ENCODE assay signal across 9 cellular contexts in genomic region chr3:152071924-152072323, GRCh38.
A peak's percentile ranks its signal among the peaks of the same experiment; 100 is the strongest.
DNase-seq lines count a peak whose midpoint lies in the region; ATAC-seq and TF ChIP-seq lines count a peak whose summit lies in the region.
"Had no signal": no experiment of that assay in that cellular context is flagged by ENCODE, and none has a peak within 500 bp of the region (broad histone marks: within the 10 kb centered on the region; RNA-seq: fewer than 3 reads in every experiment).

No MANE protein-coding gene starts in this region.

- H3K27me3 ChIP-seq in fibroblast of lung (ENCODE audit: control insufficient read depth, insufficient read depth, low read length): no peaks in the 10 kb centered on the region
- H3K27me3 ChIP-seq in prostate gland (replicated peaks; ENCODE audit: insufficient read depth): no peaks in the 10 kb centered on the region
- H3K27me3 ChIP-seq: BLaER1 had no signal

- CTCF ChIA-PET in HEK293 (lab: Yijun Ruan, JAX) (interaction anchor here (0.5 to 2.3 kb wide), 18 partner anchors 10 to 400 kb away, joined by 3 to 7 read pairs (median 4); no protein-coding TSS in a partner anchor), RWPE1 (lab: Yijun Ruan, JAX) (interaction anchor here (0.6 to 1.6 kb wide), 6 partner anchors 32 to 400 kb away, joined by 3 to 5 read pairs (median 3); no protein-coding TSS in a partner anchor)

- intact Hi-C loops in prostate gland (cut with DNase I): loop anchor here (2.0 to 10.0 kb wide), 2 partner anchors 193 to 399 kb away; partner anchors contain the start of gene MBNL1

- ATAC-seq in HG03196 (IDR thresholded peaks at IDR 0.05; ENCODE audit: unreplicated experiment): no peak

- H3K4me3 ChIP-seq in HEK293 (ENCODE audit: low read depth, low read length): no peak overlapping the region
- no peak overlapping the region for H3K4me3 ChIP-seq in fibroblast of lung (replicated peaks in 1 of 4; ENCODE audit: control extremely low read depth in 1 of 4, insufficient read depth in 1 of 4, low read depth in 3 of 4, low read length in 4 of 4)
- no peak overlapping the region for H3K4me3 ChIP-seq in prostate gland
- H3K4me3 ChIP-seq: BLaER1 had no signal

- no peaks in the 10 kb centered on the region for H3K36me3 ChIP-seq in HEK293 (ENCODE audit: control insufficient read depth in 2 of 2, insufficient read depth in 1 of 2, low read length in 2 of 2)
- H3K36me3 ChIP-seq in fibroblast of lung (ENCODE audit: control insufficient read depth, insufficient read depth, low read length): no peaks in the 10 kb centered on the region
- H3K36me3 ChIP-seq in prostate gland: no peaks in the 10 kb centered on the region
- H3K36me3 ChIP-seq: BLaER1 had no signal

- no peaks in the 10 kb centered on the region for H3K79me2 ChIP-seq in fibroblast of lung (ENCODE audit: control insufficient read depth, insufficient read depth, low read length)

- no peak overlapping the region for H2AFZ ChIP-seq in fibroblast of lung (ENCODE audit: low read length)

- no peak overlapping the region for H3K4me2 ChIP-seq in fibroblast of lung (ENCODE audit: extremely low read depth, insufficient read depth, low read length)
- H3K4me2 ChIP-seq: BLaER1 had no signal

- TF ChIP-seq CTCF in HEK293 (tag by site-specific recombination; IDR thresholded peaks at IDR 0.05) (no peak), RWPE1 (conservative IDR thresholded peaks at IDR 0.05; ENCODE audit: low read depth) (peak; percentile 35), fibroblast of lung (conservative IDR thresholded peaks at IDR 0.05 in 1 of 2, IDR thresholded peaks at IDR 0.05 in 1 of 2; ENCODE audit: low read depth in 1 of 2, low read length in 2 of 2) (peak; percentile 32 to 57), prostate gland (IDR thresholded peaks at IDR 0.05) (peak in 3 of 4 experiments; percentile 28 to 49 (median 37))

- no peak for TF ChIP-seq POLR2A in prostate gland (IDR thresholded peaks at IDR 0.05)

- POLR2A ChIA-PET in HEK293 (lab: Yijun Ruan, JAX) (no interaction called here), RWPE1 (lab: Yijun Ruan, JAX; ENCODE audit: low non-redundant PET) (no interaction called here)

- 59% methylated on average over 1 of the region's 1 CpG for WGBS in prostate gland

- no peaks in the 10 kb centered on the region for H3K4me1 ChIP-seq in HEK293 (ENCODE audit: control insufficient read depth, insufficient read depth, low read length)
- no peaks in the 10 kb centered on the region for H3K4me1 ChIP-seq in fibroblast of lung (ENCODE audit: control insufficient read depth, extremely low read depth, insufficient read depth, low read length)
- H3K4me1 ChIP-seq in prostate gland (replicated peaks): no peaks in the 10 kb centered on the region
- H3K4me1 ChIP-seq: BLaER1 had no signal

- H3K27ac ChIP-seq in HEK293 (ENCODE audit: extremely low read depth, low read depth, low read length): no peak overlapping the region
- no peak overlapping the region for H3K27ac ChIP-seq in RWPE1
- no peak overlapping the region for H3K27ac ChIP-seq in fibroblast of lung (ENCODE audit: insufficient read depth, low read length)
- H3K27ac ChIP-seq in prostate gland: no peak overlapping the region
- H3K27ac ChIP-seq: BLaER1 had no signal

- DNase-seq in DMS 273 (lab: John Stamatoyannopoulos, UW; ENCODE audit: unreplicated experiment) (peak; percentile 51), DMS 273 treated with DMSO at 0.1 percent for 48 hours (lab: John Stamatoyannopoulos, UW) (no peak), RWPE1 (ENCODE audit: low spot score) (peak; percentile 45), fibroblast of lung (ENCODE audit: low read depth in 2 of 2) (peak; percentile 57 to 78), prostate gland (ENCODE audit: low spot score) (no peak), NCI-H2029 (lab: John Stamatoyannopoulos, UW) (no peak)

- H4K20me1 ChIP-seq in fibroblast of lung (ENCODE audit: control insufficient read depth, extremely low read depth, insufficient read depth, low read length): no peaks in the 10 kb centered on the region
- H4K20me1 ChIP-seq: BLaER1 had no signal

- no peak overlapping the region for H3K9ac ChIP-seq in fibroblast of lung (ENCODE audit: insufficient read depth, low read length)
- H3K9ac ChIP-seq: BLaER1 had no signal

- no peaks in the 10 kb centered on the region for H3K9me3 ChIP-seq in HEK293 (ENCODE audit: control insufficient read depth, insufficient read depth, low read depth, low read length)
- H3K9me3 ChIP-seq in fibroblast of lung (ENCODE audit: control insufficient read depth, insufficient read depth, low read depth, low read length): no peaks in the 10 kb centered on the region
- no peaks in the 10 kb centered on the region for H3K9me3 ChIP-seq in prostate gland
- H3K9me3 ChIP-seq: BLaER1 had no signal

TF ChIP-seq in HEK293, 187 proteins besides CTCF, POLR2A, EP300 and RAD21:
- TF ChIP-seq ZNF654 (tag by site-specific recombination; IDR thresholded peaks at IDR 0.05; ENCODE audit: low read depth): peak; percentile 61
- TF ChIP-seq, protein P1, sequence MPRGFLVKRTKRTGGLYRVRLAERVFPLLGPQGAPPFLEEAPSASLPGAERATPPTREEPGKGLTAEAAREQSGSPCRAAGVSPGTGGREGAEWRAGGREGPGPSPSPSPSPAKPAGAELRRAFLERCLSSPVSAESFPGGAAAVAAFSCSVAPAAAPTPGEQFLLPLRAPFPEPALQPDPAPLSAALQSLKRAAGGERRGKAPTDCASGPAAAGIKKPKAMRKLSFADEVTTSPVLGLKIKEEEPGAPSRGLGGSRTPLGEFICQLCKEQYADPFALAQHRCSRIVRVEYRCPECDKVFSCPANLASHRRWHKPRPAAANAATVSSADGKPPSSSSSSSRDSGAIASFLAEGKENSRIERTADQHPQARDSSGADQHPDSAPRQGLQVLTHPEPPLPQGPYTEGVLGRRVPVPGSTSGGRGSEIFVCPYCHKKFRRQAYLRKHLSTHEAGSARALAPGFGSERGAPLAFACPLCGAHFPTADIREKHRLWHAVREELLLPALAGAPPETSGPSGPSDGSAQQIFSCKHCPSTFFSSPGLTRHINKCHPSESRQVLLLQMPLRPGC (tag by site-specific recombination; IDR thresholded peaks at IDR 0.05): no peak

Comparison
In these comparisons a context has a peak if more than half of its experiments do, and no peak if none do; other contexts are left out.
1. DNase-seq: peak in DMS 273 (single experiment), RWPE1 (single experiment) and fibroblast of lung (2 of 2); none in DMS 273 treated with DMSO at 0.1 percent for 48 hours (single experiment), prostate gland (single experiment) and NCI-H2029 (single experiment).